19 cellular contexts compared by ENCODE assay signal in the genomic region with DNA sequence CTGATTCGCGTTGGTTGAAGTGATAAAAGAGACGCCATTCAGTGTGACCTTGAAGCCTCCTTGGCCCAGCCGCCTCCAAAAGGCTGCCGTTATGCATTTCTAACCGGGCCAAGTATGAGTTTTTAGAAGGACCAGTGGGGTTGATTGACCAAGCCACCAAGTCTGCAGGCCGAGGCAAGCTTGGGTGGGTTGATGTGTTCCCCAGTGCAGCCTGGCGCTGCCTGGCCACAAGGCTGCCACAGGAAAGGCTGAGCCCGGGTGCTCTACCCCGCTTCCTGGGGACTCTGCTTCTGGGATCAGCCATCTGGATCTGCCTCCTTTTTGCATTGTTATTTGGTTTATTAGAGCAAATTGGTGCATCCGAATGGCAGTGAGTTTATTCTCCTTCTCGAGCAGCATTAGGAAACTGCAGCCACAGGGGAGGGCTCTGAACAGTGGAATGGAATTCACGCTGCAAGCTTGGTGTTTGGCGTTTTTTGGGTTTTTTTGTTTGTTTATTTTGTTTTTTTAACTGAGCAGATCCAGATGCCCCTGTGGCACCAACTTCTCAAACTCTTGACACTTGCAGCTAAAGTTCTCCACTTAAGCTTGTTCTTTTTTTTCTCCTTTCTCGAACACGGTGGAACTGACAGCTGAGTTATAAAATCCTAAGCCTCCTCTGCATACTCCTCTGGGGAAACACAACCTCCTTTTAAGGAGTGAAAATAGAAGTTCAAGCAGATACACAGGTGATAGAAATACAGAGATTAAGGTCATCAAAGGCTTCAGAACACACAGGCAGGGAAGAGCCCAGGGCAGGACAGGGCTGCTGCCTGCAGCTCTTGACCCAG.
DNase-seq lines count a peak whose midpoint lies in the region; ATAC-seq, FAIRE-seq and TF ChIP-seq lines count a peak whose summit lies in the region.
"Had no signal": no experiment of that assay in that cellular context is flagged by ENCODE, and none has a peak within 500 bp of the region (broad histone marks: within the 10 kb centered on the region; RNA-seq: fewer than 3 reads in every experiment).

No MANE protein-coding gene starts in this region.

- H3K27ac ChIP-seq in aorta (ENCODE audit: low read depth in 1 of 2, low read length in 2 of 2) (no peak overlapping the region), pancreas (no peak overlapping the region)

- H3K9me3 ChIP-seq in aorta (ENCODE audit: control insufficient read depth, low read length): no peaks in the 10 kb centered on the region
- no peaks in the 10 kb centered on the region for H3K9me3 ChIP-seq in pancreas

- FAIRE-seq in pancreas (lab: Jason Lieb, UNC): no peak
- FAIRE-seq: GM19239, K562 had no signal

- ATAC-seq in Right ventricle myocardium superior (ENCODE audit: poor library complexity) (no peak), aorta (ENCODE audit: low FRiP score) (no peak), GM19463 (IDR thresholded peaks at IDR 0.05; ENCODE audit: unreplicated experiment) (no peak), HG03139 (IDR thresholded peaks at IDR 0.05; ENCODE audit: unreplicated experiment) (no peak), pancreas (no peak)
- ATAC-seq: K562 had no signal

- H3K9me3 Mint-ChIP-seq in nephron progenitor cell: no peaks in the 10 kb centered on the region
- H3K9me3 Mint-ChIP-seq: CD4-positive, alpha-beta T cell had no signal

- H3K27ac Mint-ChIP-seq in nephron progenitor cell: peak overlapping the region; percentile 63
- H3K27ac Mint-ChIP-seq: CD4-positive, alpha-beta T cell had no signal

- H3K4me1 Mint-ChIP-seq in nephron progenitor cell: peaks cover 18% of the 10 kb centered on the region

- no peak for TF ChIP-seq CTCF in nephron progenitor cell (IDR thresholded peaks at IDR 0.05)
- no peak for TF ChIP-seq CTCF in pancreas (IDR thresholded peaks at IDR 0.05)

- DNase-seq in cardiac septum (ENCODE audit: low spot score): peak; percentile 29
- no peak for DNase-seq in Right ventricle myocardium superior
- peak; percentile 17 for DNase-seq in dedifferentiated amniotic fluid mesenchymal stem cell (ENCODE audit: extremely low spot score)
- no peak for DNase-seq in nephron progenitor cell
- peak; percentile 9 to 46 for DNase-seq in aorta
- DNase-seq in pancreas: no peak
- DNase-seq: 8988T, DMS79 treated with DMSO at 0.1 percent for 48 hours, GF-D8, NCI-H1105, NCI-H1930, NCI-H2171 treated with DMSO at 0.1 percent for 48 hours, NCI-H774, SHP77 had no signal

- H3K4me3 ChIP-seq in aorta (ENCODE audit: low read length in 2 of 2): no peak overlapping the region
- H3K4me3 ChIP-seq in pancreas: no peak overlapping the region
- H3K4me3 ChIP-seq: K562 had no signal

- 77% methylated on average over 16 of the region's 16 CpGs for WGBS in aorta, 2 donors
- WGBS in pancreas, 2 donors: 65 to 74% methylated on average over 16 of the region's 16 CpGs

- intact Hi-C loops in cardiac septum (cut with DNase I): no loop called here
- intact Hi-C loops in Right ventricle myocardium superior (cut with DNase I): no loop called here
- intact Hi-C loops in aorta (cut with DNase I): no loop called here
- intact Hi-C loops in pancreas (cut with DNase I): no loop called here

- H3K36me3 ChIP-seq in aorta (ENCODE audit: control insufficient read depth in 1 of 2, insufficient read depth in 2 of 2, low read length in 1 of 2) (peaks cover 0 to 1% of the 10 kb centered on the region in 2 donors), pancreas (no peaks in the 10 kb centered on the region)

- no peaks in the 10 kb centered on the region for H3K27me3 ChIP-seq in aorta (ENCODE audit: control insufficient read depth in 1 of 2, insufficient read depth in 2 of 2, low read length in 1 of 2)
- no peaks in the 10 kb centered on the region for H3K27me3 ChIP-seq in pancreas

- H3K27me3 Mint-ChIP-seq in nephron progenitor cell (ENCODE audit: low read depth, poor library complexity): peaks cover 17% of the 10 kb centered on the region

- no peak overlapping the region for H3K4me3 Mint-ChIP-seq in nephron progenitor cell
- H3K4me3 Mint-ChIP-seq: CD4-positive, alpha-beta T cell had no signal

- no peaks in the 10 kb centered on the region for H3K36me3 Mint-ChIP-seq in nephron progenitor cell (ENCODE audit: low read depth)

- H3K4me1 ChIP-seq in aorta (ENCODE audit: control insufficient read depth in 1 of 2, insufficient read depth in 2 of 2, low read length in 2 of 2): no peaks in the 10 kb centered on the region
- no peaks in the 10 kb centered on the region for H3K4me1 ChIP-seq in pancreas

Comparison
In these comparisons a context has a peak if more than half of its experiments do, and no peak if none do; other contexts are left out.
1. DNase-seq: peak in cardiac septum (single experiment), dedifferentiated amniotic fluid mesenchymal stem cell (single experiment) and aorta (2 of 2); none in Right ventricle myocardium superior (single experiment), nephron progenitor cell (single experiment) and pancreas (0 of 6).